ENCODE assay signal across 8 cellular contexts in genomic region chr19:49443366-49444099, GRCh38. TPM values are rescaled to one million over a fixed set of nuclear protein-coding genes. Genes with fewer than 3 reads are reported as not detected.
DNase-seq lines count a peak whose midpoint lies in the region; ATAC-seq, FAIRE-seq and TF ChIP-seq lines count a peak whose summit lies in the region.

No MANE protein-coding gene starts in this region.

- intact Hi-C loops in Right ventricle myocardium inferior (cut with DNase I) (loop anchor here (1.0 to 2.0 kb wide), 2 partner anchors 51 to 217 kb away; no protein-coding TSS in a partner anchor), pancreas (cut with DNase I) (loop anchor here in 2 of 3 donors (10.0 kb wide), 2 partner anchors 49 to 219 kb away; no protein-coding TSS in a partner anchor), tibial artery (cut with DNase I; ENCODE audit: low total_unique reads) (loop anchor here (2.0 to 10.0 kb wide), 2 partner anchors 51 to 179 kb away; no protein-coding TSS in a partner anchor)

- FAIRE-seq in pancreas (lab: Jason Lieb, UNC) = no peak

- H3K27ac Mint-ChIP-seq in activated naive CD8-positive, alpha-beta T cell treated with anti-CD3 and anti-CD28 coated beads for 36 hours = peak overlapping the region; percentile 86

- TF ChIP-seq CTCF in GM12865 (IDR thresholded peaks at IDR 0.05; ENCODE audit: insufficient read depth, low read depth, low read length, missing control alignments) (peak; percentile 96), pancreas (IDR thresholded peaks at IDR 0.05) (peak; percentile 59 to 87 (median 76)), tibial artery (IDR thresholded peaks at IDR 0.05) (peak; percentile 77 to 85)

- peaks cover 9% of the 10 kb centered on the region for H3K36me3 Mint-ChIP-seq in activated naive CD8-positive, alpha-beta T cell treated with anti-CD3 and anti-CD28 coated beads for 36 hours

- DNase-seq in GM12865 (ENCODE audit: low read depth) = peak; percentile 97
- DNase-seq in NCI-H1105 treated with DMSO at 0.1 percent for 48 hours (lab: John Stamatoyannopoulos, UW) = peak; percentile 97
- peak; percentile 67 for DNase-seq in SKM-1 treated with dmso at 0.1 percent for 144 hours (lab: John Stamatoyannopoulos, UW; ENCODE audit: unreplicated experiment)
- DNase-seq in activated naive CD8-positive, alpha-beta T cell treated with anti-CD3 and anti-CD28 coated beads for 36 hours = peak; percentile 95
- DNase-seq in Right ventricle myocardium inferior (ENCODE audit: missing footprints) = peak; percentile 97
- DNase-seq in pancreas = peak; percentile 92 to 97 (median 95)
- DNase-seq in tibial artery = peak; percentile 96 to 97

- H3K4me1 ChIP-seq in pancreas = no peaks in the 10 kb centered on the region
- peaks cover 0 to 21% (median 10%) of the 10 kb centered on the region in 4 donors for H3K4me1 ChIP-seq in tibial artery

- H3K4me3 Mint-ChIP-seq in activated naive CD8-positive, alpha-beta T cell treated with anti-CD3 and anti-CD28 coated beads for 36 hours = peak overlapping the region; percentile 79

- ATAC-seq in HG02763 (IDR thresholded peaks at IDR 0.05; ENCODE audit: unreplicated experiment) (peak; percentile 79), Right ventricle myocardium inferior (peak; percentile 89), pancreas (peak; percentile 90 to 95 (median 92))

- H3K4me3 ChIP-seq in GM12865 (ENCODE audit: low read depth, low read length) (peak overlapping the region; percentile 57), pancreas (peak overlapping the region; percentile 33 to 66 (median 49)), tibial artery (peak overlapping the region; percentile 57 to 80)

- H3K9me3 ChIP-seq in pancreas (no peaks in the 10 kb centered on the region), tibial artery (no peaks in the 10 kb centered on the region)

- 0% methylated on average over 40 to 47 of the region's 47 CpGs for WGBS in pancreas, 2 donors

- peaks cover 27% of the 10 kb centered on the region for H3K4me1 Mint-ChIP-seq in activated naive CD8-positive, alpha-beta T cell treated with anti-CD3 and anti-CD28 coated beads for 36 hours

- no peaks in the 10 kb centered on the region for H3K36me3 ChIP-seq in pancreas
- peaks cover 0 to 23% (median 7%) of the 10 kb centered on the region in 3 donors for H3K36me3 ChIP-seq in tibial artery

- H3K27me3 Mint-ChIP-seq in activated naive CD8-positive, alpha-beta T cell treated with anti-CD3 and anti-CD28 coated beads for 36 hours = peaks cover 46% of the 10 kb centered on the region

- no peaks in the 10 kb centered on the region for H3K27me3 ChIP-seq in pancreas
- H3K27me3 ChIP-seq in tibial artery = peaks cover 0 to 40% of the 10 kb centered on the region in 2 donors

- H3K27ac ChIP-seq in pancreas (peak overlapping the region; percentile 25 to 55 (median 35)), tibial artery (peak overlapping the region; percentile 74 to 77)

- no peaks in the 10 kb centered on the region for H3K9me3 Mint-ChIP-seq in activated naive CD8-positive, alpha-beta T cell treated with anti-CD3 and anti-CD28 coated beads for 36 hours

RNA-seq across cellular contexts. Expression of gene SLC17A7, which starts 2.2 kb away (rescaled TPM):
- not detected for total RNA-seq in activated naive CD8-positive, alpha-beta T cell treated with anti-CD3 and anti-CD28 coated beads for 36 hours
- total RNA-seq in Right ventricle myocardium inferior (1.8 TPM), pancreas (under 1 TPM in 5 of 6 donors, not detected in 1; 0.13 to 0.53 (median 0.40) TPM)
- polyA plus RNA-seq in pancreas = under 1 TPM; 0.30 to 0.31 TPM

RNA-seq across cellular contexts. Expression of gene PIH1D1, which starts 8.1 kb away (rescaled TPM):
- total RNA-seq in activated naive CD8-positive, alpha-beta T cell treated with anti-CD3 and anti-CD28 coated beads for 36 hours = 100 to 1,000 TPM; 140 to 141 TPM
- 32.4 TPM for total RNA-seq in Right ventricle myocardium inferior
- 10 to 100 TPM; 34.2 to 49.1 (median 37.2) TPM for total RNA-seq in pancreas
- polyA plus RNA-seq in pancreas = 100 to 1,000 TPM in 1 of 2 donors, 10 to 100 TPM in 1; 82.5 to 110 TPM

RNA-seq across cellular contexts. Expression of gene ALDH16A1, which starts 9.5 kb away (rescaled TPM):
- total RNA-seq in activated naive CD8-positive, alpha-beta T cell treated with anti-CD3 and anti-CD28 coated beads for 36 hours = 10 to 100 TPM; 34.4 to 42.0 TPM
- total RNA-seq in Right ventricle myocardium inferior (12.7 TPM), pancreas (10 to 100 TPM; 16.1 to 22.9 (median 19.8) TPM)
- polyA plus RNA-seq in pancreas = 10 to 100 TPM; 72.4 to 89.3 TPM

RNA-seq across cellular contexts. Expression of gene GFY, which starts 18.3 kb away (rescaled TPM):
- not detected for total RNA-seq in activated naive CD8-positive, alpha-beta T cell treated with anti-CD3 and anti-CD28 coated beads for 36 hours
- total RNA-seq in Right ventricle myocardium inferior (not detected), pancreas (not detected)
- not detected for polyA plus RNA-seq in pancreas

RNA-seq across cellular contexts. Expression of gene PTH2, which starts 20.3 kb away (rescaled TPM):
- total RNA-seq in activated naive CD8-positive, alpha-beta T cell treated with anti-CD3 and anti-CD28 coated beads for 36 hours = not detected
- not detected for total RNA-seq in Right ventricle myocardium inferior
- not detected for total RNA-seq in pancreas
- not detected for polyA plus RNA-seq in pancreas

Comparison
In these comparisons a context has a peak if more than half of its experiments do, and no peak if none do; other contexts are left out.
1. Peak in every context shown above with its lines: DNase-seq, ATAC-seq, H3K4me3 ChIP-seq and H3K27ac ChIP-seq.